2 cellular contexts compared by ENCODE assay signal in genomic region chr21:37034394-37034793, GRCh38. TPM values are rescaled to one million over a fixed set of nuclear protein-coding genes. Genes with fewer than 3 reads are reported as not detected.
"Had no signal": no experiment of that assay in that cellular context is flagged by ENCODE, and none has a peak within 500 bp of the region (broad histone marks: within the 10 kb centered on the region; RNA-seq: fewer than 3 reads in every experiment).

No MANE protein-coding gene starts in this region.

RNA-seq across cellular contexts. Expression of gene RIPPLY3, which starts 27.9 kb away (rescaled TPM):
- total RNA-seq: G401, GM12878 had no signal
- polyA plus RNA-seq: GM12878 had no signal
